Comparison of ENCODE assay signal across 17 cellular contexts in the genomic region with DNA sequence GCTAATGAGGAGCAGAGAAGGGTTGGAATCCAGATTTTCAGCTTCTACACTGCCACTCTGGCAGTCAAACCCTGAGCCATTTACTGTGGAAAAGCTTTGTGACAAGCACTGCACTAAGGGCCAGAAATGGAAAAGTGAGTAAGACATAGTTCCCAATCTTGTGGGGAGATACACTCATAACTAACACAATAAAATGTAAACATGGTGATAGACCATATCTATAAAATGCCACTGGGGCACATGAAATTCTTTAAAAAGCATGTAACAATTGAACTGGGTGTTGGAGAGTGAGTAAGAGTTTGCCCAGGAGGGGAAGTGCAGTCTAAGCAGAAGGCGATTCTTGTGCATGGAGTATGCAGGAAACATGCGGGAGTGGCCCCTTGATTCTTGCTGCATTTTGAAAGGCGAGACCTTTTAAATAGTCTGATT. TPM values are rescaled to one million over a fixed set of nuclear protein-coding genes. Genes with fewer than 3 reads are reported as not detected.
DNase-seq lines count a peak whose midpoint lies in the region; ATAC-seq and TF ChIP-seq lines count a peak whose summit lies in the region.
"Had no signal": no experiment of that assay in that cellular context is flagged by ENCODE, and none has a peak within 500 bp of the region (broad histone marks: within the 10 kb centered on the region; RNA-seq: fewer than 3 reads in every experiment).

No MANE protein-coding gene starts in this region.

- peak overlapping the region; percentile 23 for H3K14ac ChIP-seq in IMR-90 (replicated peaks; ENCODE audit: low read depth, low read length)

- no peaks in the 10 kb centered on the region for H4K20me1 ChIP-seq in IMR-90 (ENCODE audit: insufficient read depth, low read length)

- H3K27ac ChIP-seq in IMR-90 (ENCODE audit: insufficient read depth, low read length) (peak overlapping the region; percentile 91), brain microvascular endothelial cell (peak overlapping the region; percentile 77), left lung (no peak overlapping the region)

- dilution Hi-C loops in IMR-90 (cut with HindIII; ENCODE audit: low sequenced_read_pairs, unreplicated experiment): no loop called here

- no CpG with 5 or more reads among the region's 3 CpGs for WGBS in IMR-90 (ENCODE audit: extremely low coverage in 2 of 2, insufficient read length in 1 of 2), 2 experiments

- H2AK5ac ChIP-seq in IMR-90 (ENCODE audit: low read depth, low read length): no peak overlapping the region

- H2AK9ac ChIP-seq in IMR-90 (replicated peaks; ENCODE audit: low read depth, low read length, poor library complexity): no peak overlapping the region

- H3K4me1 ChIP-seq in IMR-90 (ENCODE audit: control insufficient read depth, insufficient read depth, low read length): peaks cover 7% of the 10 kb centered on the region
- no peaks in the 10 kb centered on the region for H3K4me1 ChIP-seq in left lung

- in situ Hi-C loops in IMR-90 (cut with MboI; ENCODE audit: low sequenced_read_pairs): loop anchor here (25.0 kb wide), 1 partner anchor 542 kb away; no protein-coding TSS in a partner anchor
- in situ Hi-C loops in brain microvascular endothelial cell (cut with HindIII; ENCODE audit: low pct_ligation_motif_present, low sequenced_read_pairs): no loop called here

- no peak overlapping the region for H2BK15ac ChIP-seq in IMR-90 (ENCODE audit: low read depth, low read length)

- TF ChIP-seq RAD21 in IMR-90 (IDR thresholded peaks at IDR 0.05; ENCODE audit: low read length): no peak; the same call in 1 of the 2 replicates

- H2BK120ac ChIP-seq in IMR-90 (ENCODE audit: low read depth, low read length): peak overlapping the region; percentile 92

- H3K18ac ChIP-seq in IMR-90 (ENCODE audit: low read depth, low read length): peak overlapping the region; percentile 69; the same call in 1 of the 2 replicates

- peak overlapping the region; percentile 18; the same call in 1 of the 2 replicates for H3K9ac ChIP-seq in IMR-90 (ENCODE audit: low read depth, low read length)

- H2BK20ac ChIP-seq in IMR-90 (ENCODE audit: low read depth, low read length): peak overlapping the region; percentile 93

- H3K4me3 ChIP-seq in AG10803 (ENCODE audit: low read length) (no peak overlapping the region), IMR-90 (ENCODE audit: insufficient read depth, low read depth, low read length) (no peak overlapping the region), brain microvascular endothelial cell (ENCODE audit: low read depth, low read length) (no peak overlapping the region), left lung (no peak overlapping the region)
- H3K4me3 ChIP-seq: K562 had no signal

- H2BK5ac ChIP-seq in IMR-90 (ENCODE audit: low read depth, low read length, poor library complexity, severe bottlenecking): peak overlapping the region; percentile 90

- no peak overlapping the region for H4K5ac ChIP-seq in IMR-90 (ENCODE audit: low read depth, low read length)

- no TSS peak for BruUV-seq in IMR-90 (replicated peaks; lab: Mats Ljungman, UMichigan)

- POLR2A ChIA-PET in IMR-90 (lab: Charles Lee; ENCODE audit: unreplicated experiment): no interaction called here

- H3K36me3 ChIP-seq in IMR-90 (ENCODE audit: control insufficient read depth, insufficient read depth, low read length) (no peaks in the 10 kb centered on the region; the same call in 1 of the 2 replicates), brain microvascular endothelial cell (replicated peaks) (no peaks in the 10 kb centered on the region), left lung (no peaks in the 10 kb centered on the region)

- peaks cover 2% of the 10 kb centered on the region; the same call in 1 of the 2 replicates for H3K9me1 ChIP-seq in IMR-90 (ENCODE audit: insufficient read depth, low read length)

- peak overlapping the region; percentile 82 for H3K56ac ChIP-seq in IMR-90 (ENCODE audit: extremely low read depth, insufficient read depth, low read length)

- peak; percentile 58 for TF ChIP-seq POLR2A in IMR-90 (IDR thresholded peaks at IDR 0.05; ENCODE audit: low read depth, low read length)

- H4K8ac ChIP-seq in IMR-90 (ENCODE audit: low read depth in 2 of 2, low read length in 2 of 2): peak overlapping the region in 1 of 2 experiments; percentile 78; a peak in 3 of 4 replicates

- no peaks in the 10 kb centered on the region for H3K9me3 ChIP-seq in IMR-90 (ENCODE audit: control insufficient read depth, insufficient read depth, low read length)
- no peaks in the 10 kb centered on the region for H3K9me3 ChIP-seq in left lung

- H4K91ac ChIP-seq in IMR-90 (ENCODE audit: insufficient read depth, low read depth, low read length): peak overlapping the region; percentile 77

- CTCF ChIA-PET in IMR-90 (lab: Yijun Ruan, JAX): interaction anchor here (0.6 to 1.3 kb wide), 2 partner anchors 53 to 57 kb away, joined by 3 read pairs; no protein-coding TSS in a partner anchor

- no peak for TF ChIP-seq CTCF in AG10803 (conservative IDR thresholded peaks at IDR 0.05; ENCODE audit: low read length)
- no peak for TF ChIP-seq CTCF in IMR-90 (conservative IDR thresholded peaks at IDR 0.05; ENCODE audit: low read depth, low read length)
- TF ChIP-seq CTCF in brain microvascular endothelial cell (IDR thresholded peaks at IDR 0.05; ENCODE audit: low read depth, low read length, missing control alignments): no peak
- TF ChIP-seq CTCF in left lung (IDR thresholded peaks at IDR 0.05): no peak

- peaks cover 0 to 4% of the 10 kb centered on the region in 2 experiments; a peak in 2 of 4 replicates for H3K79me1 ChIP-seq in IMR-90 (ENCODE audit: low read depth in 1 of 2, low read length in 2 of 2)

- intact Hi-C loops in IMR-90 (cut with micrococcal nuclease): loop anchor here (2.0 kb wide), 3 partner anchors 18 to 244 kb away; no protein-coding TSS in a partner anchor
- intact Hi-C loops in left lung (cut with DNase I): loop anchor here in 1 of 2 donors (10.0 kb wide), 1 partner anchor 264 kb away; no protein-coding TSS in a partner anchor

- H3K4ac ChIP-seq in IMR-90 (ENCODE audit: low read depth, low read length): peak overlapping the region; percentile 87

- H3K27me3 ChIP-seq in IMR-90 (ENCODE audit: control insufficient read depth, insufficient read depth, low read length) (no peaks in the 10 kb centered on the region), brain microvascular endothelial cell (replicated peaks) (no peaks in the 10 kb centered on the region), left lung (no peaks in the 10 kb centered on the region)

- H3K23ac ChIP-seq in IMR-90 (ENCODE audit: low read depth, low read length): peak overlapping the region; percentile 51; the same call in 1 of the 2 replicates

- DNase-seq in AG10803 (ENCODE audit: low read depth) (peak; percentile 97), IMR-90 (peak; percentile 89), brain microvascular endothelial cell (peak; percentile 57), left lung (no peak), RPMI8226 (no peak)
- DNase-seq in stimulated activated naive CD4-positive, alpha-beta T cell (lab: John Stamatoyannopoulos, UW): no peak
- DNase-seq: activated CD4-positive, alpha-beta T cell treated with anti-CD3 and anti-CD28 coated beads, Interleukin-2, amount 50 U/mL, for 4 hours; activated gamma-delta T cell; CD8-positive, alpha-beta memory T cell; cortex of kidney; glutamatergic neuron; left ventricle myocardium superior; NCI-H2029; T-helper 2 cell had no signal

- no peak overlapping the region for H2AFZ ChIP-seq in IMR-90 (replicated peaks; ENCODE audit: low read length, poor library complexity)

- H3K4me2 ChIP-seq in IMR-90 (ENCODE audit: low read depth, low read length): peak overlapping the region; percentile 11; the same call in 1 of the 2 replicates

- ATAC-seq in IMR-90 (ENCODE audit: low read depth): peak; percentile 76
- peak; percentile 28 for ATAC-seq in left lung
- no peak for ATAC-seq in HG02840 (IDR thresholded peaks at IDR 0.05; ENCODE audit: low FRiP score, unreplicated experiment)
- no peak for ATAC-seq in GM21786 (IDR thresholded peaks at IDR 0.05; ENCODE audit: unreplicated experiment)
- ATAC-seq: K562, left ventricle myocardium superior had no signal

TF ChIP-seq in IMR-90, 13 proteins besides CTCF, POLR2A, EP300 and RAD21 (continues in another document):
- TF ChIP-seq MXI1 (IDR thresholded peaks at IDR 0.05; ENCODE audit: borderline replicate concordance, low read depth, low read length) (no peak), CEBPB (IDR thresholded peaks at IDR 0.05; ENCODE audit: low read depth, low read length) (peak; percentile 46; the same call in 1 of the 2 replicates), MAFK (IDR thresholded peaks at IDR 0.05; ENCODE audit: low read depth, low read length) (peak; percentile 47; the same call in 1 of the 2 replicates), CHD1 (IDR thresholded peaks at IDR 0.05; ENCODE audit: low read depth, low read length) (no peak; the same call in 1 of the 2 replicates), MAZ (IDR thresholded peaks at IDR 0.05; ENCODE audit: borderline replicate concordance, low read depth, low read length) (no peak), BHLHE40 (IDR thresholded peaks at IDR 0.05; ENCODE audit: low read depth, low read length) (peak; percentile 94), FOS (IDR thresholded peaks at IDR 0.05; ENCODE audit: low read depth, low read length) (peak; percentile 79), SMC3 (IDR thresholded peaks at IDR 0.05; ENCODE audit: low read depth, low read length) (0 out of 2 replicates have a peak, but pooled peaks have one; percentile 19), RFX5 (IDR thresholded peaks at IDR 0.05; ENCODE audit: low read depth, low read length) (no peak), RCOR1 (IDR thresholded peaks at IDR 0.05; ENCODE audit: insufficient replicate concordance, low read length) (peak; percentile 86), NFE2L2 (IDR thresholded peaks at IDR 0.05; ENCODE audit: low read depth, low read length) (no peak)
- TF ChIP-seq, protein P1, sequence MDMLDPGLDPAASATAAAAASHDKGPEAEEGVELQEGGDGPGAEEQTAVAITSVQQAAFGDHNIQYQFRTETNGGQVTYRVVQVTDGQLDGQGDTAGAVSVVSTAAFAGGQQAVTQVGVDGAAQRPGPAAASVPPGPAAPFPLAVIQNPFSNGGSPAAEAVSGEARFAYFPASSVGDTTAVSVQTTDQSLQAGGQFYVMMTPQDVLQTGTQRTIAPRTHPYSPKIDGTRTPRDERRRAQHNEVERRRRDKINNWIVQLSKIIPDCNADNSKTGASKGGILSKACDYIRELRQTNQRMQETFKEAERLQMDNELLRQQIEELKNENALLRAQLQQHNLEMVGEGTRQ (IDR thresholded peaks at IDR 0.05; ENCODE audit: low read depth, low read length): no peak

RNA-seq across cellular contexts. Expression of a gene that starts 32.0 kb away (rescaled TPM):
- total RNA-seq in IMR-90 (2012; rRNA removed): 780 and 1,163 TPM in 2 replicates
- 1,191 and 1,448 TPM in 2 replicates for polyA plus RNA-seq in IMR-90 (2012; rRNA removed)
- polyA plus RNA-seq in IMR-90 (2012; cell fraction: cytosol; rRNA removed): 601 and 625 TPM in 2 replicates
- polyA plus RNA-seq in IMR-90 (2012; cell fraction: nucleus; rRNA removed; ENCODE audit: low replicate concordance): 243 and 845 TPM in 2 replicates
- 100 to 1,000 TPM; 568 to 685 TPM for total RNA-seq in left lung

RNA-seq across cellular contexts. Expression of a gene that starts 36.2 kb away (rescaled TPM):
- total RNA-seq in IMR-90 (2012; rRNA removed) (1.4 TPM in 2 replicates), left lung (1 to 10 TPM in 1 of 2 donors, not detected in 1; 1.0 TPM)
- polyA plus RNA-seq in IMR-90 (2012; rRNA removed): 2.0 and 2.8 TPM in 2 replicates
- polyA plus RNA-seq in IMR-90 (2012; cell fraction: cytosol; rRNA removed): 0.68 and 0.71 TPM in 2 replicates
- polyA plus RNA-seq in IMR-90 (2012; cell fraction: nucleus; rRNA removed; ENCODE audit: low replicate concordance): 1.1 and 4.1 TPM in 2 replicates
- total RNA-seq: K562, left ventricle myocardium superior had no signal
- polyA plus RNA-seq: K562 had no signal

Comparison
In these comparisons a context has a peak if more than half of its experiments do, and no peak if none do; other contexts are left out.
1. DNase-seq: peak in AG10803 (single experiment), IMR-90 (single experiment) and brain microvascular endothelial cell (single experiment); none in left lung (0 of 2), stimulated activated naive CD4-positive, alpha-beta T cell (0 of 6) and RPMI8226 (single experiment).
2. ATAC-seq: peak in IMR-90 (single experiment) and left lung (single experiment); none in HG02840 (single experiment) and GM21786 (single experiment).
3. H3K27ac ChIP-seq: peak in IMR-90 (single experiment) and brain microvascular endothelial cell (single experiment); none in left lung (0 of 2).